In the genomic region with DNA sequence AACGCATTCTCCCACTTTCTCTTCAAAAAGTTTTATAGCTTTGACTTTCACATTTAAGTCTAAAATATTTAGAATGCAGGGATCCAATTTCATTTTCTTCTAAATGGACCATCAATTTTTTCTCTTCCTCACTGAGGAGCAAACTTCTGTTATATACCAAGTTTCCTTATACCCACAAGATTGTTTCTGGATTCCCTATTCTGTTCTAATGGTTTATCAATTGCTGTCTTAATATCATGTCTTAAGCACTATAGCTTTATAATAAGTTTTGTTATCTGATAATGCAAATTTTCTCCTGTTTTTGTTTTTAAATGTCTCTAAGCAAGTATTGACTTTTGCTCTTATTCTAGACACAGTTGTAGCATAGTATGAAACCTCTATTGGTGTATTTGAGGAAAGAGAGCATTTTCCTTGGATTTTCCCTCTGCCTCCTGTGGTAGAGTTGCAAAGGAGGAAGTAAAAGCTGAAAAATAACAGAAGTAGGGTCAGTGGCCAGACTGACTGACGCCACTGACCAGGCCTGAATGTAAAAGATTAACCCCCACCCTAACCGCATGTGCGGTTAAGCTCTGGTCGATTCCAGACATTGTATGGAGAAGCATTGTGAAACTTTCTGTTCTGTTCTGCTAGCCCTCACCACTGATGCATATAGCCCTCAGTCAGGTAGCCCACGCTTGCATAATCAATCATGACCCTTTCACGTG, we compare ENCODE assay signal across 1 cellular context.
TF ChIP-seq lines count a peak whose summit lies in the region.

No MANE protein-coding gene starts in this region.

TF ChIP-seq in K562, 482 proteins besides CTCF, POLR2A, EP300 and RAD21 (continued from another document and continues in another):
- TF ChIP-seq, protein P1, sequence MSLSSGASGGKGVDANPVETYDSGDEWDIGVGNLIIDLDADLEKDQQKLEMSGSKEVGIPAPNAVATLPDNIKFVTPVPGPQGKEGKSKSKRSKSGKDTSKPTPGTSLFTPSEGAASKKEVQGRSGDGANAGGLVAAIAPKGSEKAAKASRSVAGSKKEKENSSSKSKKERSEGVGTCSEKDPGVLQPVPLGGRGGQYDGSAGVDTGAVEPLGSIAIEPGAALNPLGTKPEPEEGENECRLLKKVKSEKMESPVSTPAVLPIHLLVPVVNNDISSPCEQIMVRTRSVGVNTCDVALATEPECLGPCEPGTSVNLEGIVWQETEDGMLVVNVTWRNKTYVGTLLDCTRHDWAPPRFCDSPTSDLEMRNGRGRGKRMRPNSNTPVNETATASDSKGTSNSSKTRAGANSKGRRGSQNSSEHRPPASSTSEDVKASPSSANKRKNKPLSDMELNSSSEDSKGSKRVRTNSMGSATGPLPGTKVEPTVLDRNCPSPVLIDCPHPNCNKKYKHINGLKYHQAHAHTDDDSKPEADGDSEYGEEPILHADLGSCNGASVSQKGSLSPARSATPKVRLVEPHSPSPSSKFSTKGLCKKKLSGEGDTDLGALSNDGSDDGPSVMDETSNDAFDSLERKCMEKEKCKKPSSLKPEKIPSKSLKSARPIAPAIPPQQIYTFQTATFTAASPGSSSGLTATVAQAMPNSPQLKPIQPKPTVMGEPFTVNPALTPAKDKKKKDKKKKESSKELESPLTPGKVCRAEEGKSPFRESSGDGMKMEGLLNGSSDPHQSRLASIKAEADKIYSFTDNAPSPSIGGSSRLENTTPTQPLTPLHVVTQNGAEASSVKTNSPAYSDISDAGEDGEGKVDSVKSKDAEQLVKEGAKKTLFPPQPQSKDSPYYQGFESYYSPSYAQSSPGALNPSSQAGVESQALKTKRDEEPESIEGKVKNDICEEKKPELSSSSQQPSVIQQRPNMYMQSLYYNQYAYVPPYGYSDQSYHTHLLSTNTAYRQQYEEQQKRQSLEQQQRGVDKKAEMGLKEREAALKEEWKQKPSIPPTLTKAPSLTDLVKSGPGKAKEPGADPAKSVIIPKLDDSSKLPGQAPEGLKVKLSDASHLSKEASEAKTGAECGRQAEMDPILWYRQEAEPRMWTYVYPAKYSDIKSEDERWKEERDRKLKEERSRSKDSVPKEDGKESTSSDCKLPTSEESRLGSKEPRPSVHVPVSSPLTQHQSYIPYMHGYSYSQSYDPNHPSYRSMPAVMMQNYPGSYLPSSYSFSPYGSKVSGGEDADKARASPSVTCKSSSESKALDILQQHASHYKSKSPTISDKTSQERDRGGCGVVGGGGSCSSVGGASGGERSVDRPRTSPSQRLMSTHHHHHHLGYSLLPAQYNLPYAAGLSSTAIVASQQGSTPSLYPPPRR (CRISPR knock-in tag; IDR thresholded peaks at IDR 0.05; ENCODE audit: borderline replicate concordance) = no peak
- TF ChIP-seq ZNF263 (CRISPR knock-in tag; IDR thresholded peaks at IDR 0.05; ENCODE audit: borderline replicate concordance) (no peak; the same call in 1 of the 2 replicates), SRSF9 (IDR thresholded peaks at IDR 0.05; ENCODE audit: borderline replicate concordance, low read depth, low read length) (no peak), SIX5 (IDR thresholded peaks at IDR 0.05; ENCODE audit: borderline replicate concordance in 1 of 2, insufficient read depth in 1 of 2, low read depth in 1 of 2, low read length in 2 of 2) (no peak), TARDBP (IDR thresholded peaks at IDR 0.05) (peak; percentile 29; the same call in 1 of the 2 replicates), CBFA2T3 (IDR thresholded peaks at IDR 0.05) (peak; percentile 91), MCM2 (IDR thresholded peaks at IDR 0.05; ENCODE audit: low read depth) (no peak), SRSF3 (IDR thresholded peaks at IDR 0.05; ENCODE audit: insufficient read depth, low read length) (no peak), ZNF75A (CRISPR knock-in tag; IDR thresholded peaks at IDR 0.05) (no peak; the same call in 1 of the 2 replicates), MTA3 (IDR thresholded peaks at IDR 0.05; ENCODE audit: borderline replicate concordance) (peak; percentile 94), ZNF699 (CRISPR knock-in tag; IDR thresholded peaks at IDR 0.05; ENCODE audit: insufficient replicate concordance) (no peak), DACH1 (IDR thresholded peaks at IDR 0.05; ENCODE audit: partially characterized antibody) (no peak), GABPB2 (CRISPR knock-in tag; conservative IDR thresholded peaks at IDR 0.05) (no peak), MED1 (CRISPR knock-in tag; IDR thresholded peaks at IDR 0.05; ENCODE audit: borderline replicate concordance) (no peak), U2AF1 (optimal IDR thresholded peaks at IDR 0.05; ENCODE audit: low read depth, low read length) (no peak), FOXA1 (IDR thresholded peaks at IDR 0.05; ENCODE audit: borderline replicate concordance) (no peak), CSDE1 (IDR thresholded peaks at IDR 0.05) (peak in 1 of 2 experiments; percentile 46; a peak in 1 of 4 replicates), FOXA3 (CRISPR knock-in tag; conservative IDR thresholded peaks at IDR 0.05 in 1 of 2, IDR thresholded peaks at IDR 0.05 in 1 of 2) (no peak), CBX2 (IDR thresholded peaks at IDR 0.05; ENCODE audit: insufficient read depth, low read length, poor library complexity, severe bottlenecking) (no peak), PYGO2 (tag; IDR thresholded peaks at IDR 0.05) (peak; percentile 67; the same call in 1 of the 2 replicates), NFRKB (IDR thresholded peaks at IDR 0.05; ENCODE audit: low read depth) (peak; percentile 76), ZNF408 (CRISPR knock-in tag; IDR thresholded peaks at IDR 0.05; ENCODE audit: low read depth) (no peak), CHD1 (IDR thresholded peaks at IDR 0.05; ENCODE audit: low read length) (no peak), ZNF668 (CRISPR knock-in tag; IDR thresholded peaks at IDR 0.05) (no peak)
- TF ChIP-seq, protein P2, sequence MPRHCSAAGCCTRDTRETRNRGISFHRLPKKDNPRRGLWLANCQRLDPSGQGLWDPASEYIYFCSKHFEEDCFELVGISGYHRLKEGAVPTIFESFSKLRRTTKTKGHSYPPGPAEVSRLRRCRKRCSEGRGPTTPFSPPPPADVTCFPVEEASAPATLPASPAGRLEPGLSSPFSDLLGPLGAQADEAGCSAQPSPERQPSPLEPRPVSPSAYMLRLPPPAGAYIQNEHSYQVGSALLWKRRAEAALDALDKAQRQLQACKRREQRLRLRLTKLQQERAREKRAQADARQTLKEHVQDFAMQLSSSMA (CRISPR knock-in tag; IDR thresholded peaks at IDR 0.05) = no peak
- TF ChIP-seq, protein P3, sequence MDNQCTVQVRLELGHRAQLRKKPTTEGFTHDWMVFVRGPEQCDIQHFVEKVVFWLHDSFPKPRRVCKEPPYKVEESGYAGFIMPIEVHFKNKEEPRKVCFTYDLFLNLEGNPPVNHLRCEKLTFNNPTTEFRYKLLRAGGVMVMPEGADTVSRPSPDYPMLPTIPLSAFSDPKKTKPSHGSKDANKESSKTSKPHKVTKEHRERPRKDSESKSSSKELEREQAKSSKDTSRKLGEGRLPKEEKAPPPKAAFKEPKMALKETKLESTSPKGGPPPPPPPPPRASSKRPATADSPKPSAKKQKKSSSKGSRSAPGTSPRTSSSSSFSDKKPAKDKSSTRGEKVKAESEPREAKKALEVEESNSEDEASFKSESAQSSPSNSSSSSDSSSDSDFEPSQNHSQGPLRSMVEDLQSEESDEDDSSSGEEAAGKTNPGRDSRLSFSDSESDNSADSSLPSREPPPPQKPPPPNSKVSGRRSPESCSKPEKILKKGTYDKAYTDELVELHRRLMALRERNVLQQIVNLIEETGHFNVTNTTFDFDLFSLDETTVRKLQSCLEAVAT (IDR thresholded peaks at IDR 0.05) = peak; percentile 70 to 99
- TF ChIP-seq, protein P4, sequence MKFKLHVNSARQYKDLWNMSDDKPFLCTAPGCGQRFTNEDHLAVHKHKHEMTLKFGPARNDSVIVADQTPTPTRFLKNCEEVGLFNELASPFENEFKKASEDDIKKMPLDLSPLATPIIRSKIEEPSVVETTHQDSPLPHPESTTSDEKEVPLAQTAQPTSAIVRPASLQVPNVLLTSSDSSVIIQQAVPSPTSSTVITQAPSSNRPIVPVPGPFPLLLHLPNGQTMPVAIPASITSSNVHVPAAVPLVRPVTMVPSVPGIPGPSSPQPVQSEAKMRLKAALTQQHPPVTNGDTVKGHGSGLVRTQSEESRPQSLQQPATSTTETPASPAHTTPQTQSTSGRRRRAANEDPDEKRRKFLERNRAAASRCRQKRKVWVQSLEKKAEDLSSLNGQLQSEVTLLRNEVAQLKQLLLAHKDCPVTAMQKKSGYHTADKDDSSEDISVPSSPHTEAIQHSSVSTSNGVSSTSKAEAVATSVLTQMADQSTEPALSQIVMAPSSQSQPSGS (CRISPR knock-in tag; IDR thresholded peaks at IDR 0.05) = no peak
- TF ChIP-seq, protein P5, sequence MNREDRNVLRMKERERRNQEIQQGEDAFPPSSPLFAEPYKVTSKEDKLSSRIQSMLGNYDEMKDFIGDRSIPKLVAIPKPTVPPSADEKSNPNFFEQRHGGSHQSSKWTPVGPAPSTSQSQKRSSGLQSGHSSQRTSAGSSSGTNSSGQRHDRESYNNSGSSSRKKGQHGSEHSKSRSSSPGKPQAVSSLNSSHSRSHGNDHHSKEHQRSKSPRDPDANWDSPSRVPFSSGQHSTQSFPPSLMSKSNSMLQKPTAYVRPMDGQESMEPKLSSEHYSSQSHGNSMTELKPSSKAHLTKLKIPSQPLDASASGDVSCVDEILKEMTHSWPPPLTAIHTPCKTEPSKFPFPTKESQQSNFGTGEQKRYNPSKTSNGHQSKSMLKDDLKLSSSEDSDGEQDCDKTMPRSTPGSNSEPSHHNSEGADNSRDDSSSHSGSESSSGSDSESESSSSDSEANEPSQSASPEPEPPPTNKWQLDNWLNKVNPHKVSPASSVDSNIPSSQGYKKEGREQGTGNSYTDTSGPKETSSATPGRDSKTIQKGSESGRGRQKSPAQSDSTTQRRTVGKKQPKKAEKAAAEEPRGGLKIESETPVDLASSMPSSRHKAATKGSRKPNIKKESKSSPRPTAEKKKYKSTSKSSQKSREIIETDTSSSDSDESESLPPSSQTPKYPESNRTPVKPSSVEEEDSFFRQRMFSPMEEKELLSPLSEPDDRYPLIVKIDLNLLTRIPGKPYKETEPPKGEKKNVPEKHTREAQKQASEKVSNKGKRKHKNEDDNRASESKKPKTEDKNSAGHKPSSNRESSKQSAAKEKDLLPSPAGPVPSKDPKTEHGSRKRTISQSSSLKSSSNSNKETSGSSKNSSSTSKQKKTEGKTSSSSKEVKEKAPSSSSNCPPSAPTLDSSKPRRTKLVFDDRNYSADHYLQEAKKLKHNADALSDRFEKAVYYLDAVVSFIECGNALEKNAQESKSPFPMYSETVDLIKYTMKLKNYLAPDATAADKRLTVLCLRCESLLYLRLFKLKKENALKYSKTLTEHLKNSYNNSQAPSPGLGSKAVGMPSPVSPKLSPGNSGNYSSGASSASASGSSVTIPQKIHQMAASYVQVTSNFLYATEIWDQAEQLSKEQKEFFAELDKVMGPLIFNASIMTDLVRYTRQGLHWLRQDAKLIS (CRISPR knock-in tag; IDR thresholded peaks at IDR 0.05) = peak; percentile 84
- TF ChIP-seq, protein P6, sequence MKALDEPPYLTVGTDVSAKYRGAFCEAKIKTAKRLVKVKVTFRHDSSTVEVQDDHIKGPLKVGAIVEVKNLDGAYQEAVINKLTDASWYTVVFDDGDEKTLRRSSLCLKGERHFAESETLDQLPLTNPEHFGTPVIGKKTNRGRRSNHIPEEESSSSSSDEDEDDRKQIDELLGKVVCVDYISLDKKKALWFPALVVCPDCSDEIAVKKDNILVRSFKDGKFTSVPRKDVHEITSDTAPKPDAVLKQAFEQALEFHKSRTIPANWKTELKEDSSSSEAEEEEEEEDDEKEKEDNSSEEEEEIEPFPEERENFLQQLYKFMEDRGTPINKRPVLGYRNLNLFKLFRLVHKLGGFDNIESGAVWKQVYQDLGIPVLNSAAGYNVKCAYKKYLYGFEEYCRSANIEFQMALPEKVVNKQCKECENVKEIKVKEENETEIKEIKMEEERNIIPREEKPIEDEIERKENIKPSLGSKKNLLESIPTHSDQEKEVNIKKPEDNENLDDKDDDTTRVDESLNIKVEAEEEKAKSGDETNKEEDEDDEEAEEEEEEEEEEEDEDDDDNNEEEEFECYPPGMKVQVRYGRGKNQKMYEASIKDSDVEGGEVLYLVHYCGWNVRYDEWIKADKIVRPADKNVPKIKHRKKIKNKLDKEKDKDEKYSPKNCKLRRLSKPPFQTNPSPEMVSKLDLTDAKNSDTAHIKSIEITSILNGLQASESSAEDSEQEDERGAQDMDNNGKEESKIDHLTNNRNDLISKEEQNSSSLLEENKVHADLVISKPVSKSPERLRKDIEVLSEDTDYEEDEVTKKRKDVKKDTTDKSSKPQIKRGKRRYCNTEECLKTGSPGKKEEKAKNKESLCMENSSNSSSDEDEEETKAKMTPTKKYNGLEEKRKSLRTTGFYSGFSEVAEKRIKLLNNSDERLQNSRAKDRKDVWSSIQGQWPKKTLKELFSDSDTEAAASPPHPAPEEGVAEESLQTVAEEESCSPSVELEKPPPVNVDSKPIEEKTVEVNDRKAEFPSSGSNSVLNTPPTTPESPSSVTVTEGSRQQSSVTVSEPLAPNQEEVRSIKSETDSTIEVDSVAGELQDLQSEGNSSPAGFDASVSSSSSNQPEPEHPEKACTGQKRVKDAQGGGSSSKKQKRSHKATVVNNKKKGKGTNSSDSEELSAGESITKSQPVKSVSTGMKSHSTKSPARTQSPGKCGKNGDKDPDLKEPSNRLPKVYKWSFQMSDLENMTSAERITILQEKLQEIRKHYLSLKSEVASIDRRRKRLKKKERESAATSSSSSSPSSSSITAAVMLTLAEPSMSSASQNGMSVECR (CRISPR knock-in tag; IDR thresholded peaks at IDR 0.05) = no peak
- TF ChIP-seq, protein P7, sequence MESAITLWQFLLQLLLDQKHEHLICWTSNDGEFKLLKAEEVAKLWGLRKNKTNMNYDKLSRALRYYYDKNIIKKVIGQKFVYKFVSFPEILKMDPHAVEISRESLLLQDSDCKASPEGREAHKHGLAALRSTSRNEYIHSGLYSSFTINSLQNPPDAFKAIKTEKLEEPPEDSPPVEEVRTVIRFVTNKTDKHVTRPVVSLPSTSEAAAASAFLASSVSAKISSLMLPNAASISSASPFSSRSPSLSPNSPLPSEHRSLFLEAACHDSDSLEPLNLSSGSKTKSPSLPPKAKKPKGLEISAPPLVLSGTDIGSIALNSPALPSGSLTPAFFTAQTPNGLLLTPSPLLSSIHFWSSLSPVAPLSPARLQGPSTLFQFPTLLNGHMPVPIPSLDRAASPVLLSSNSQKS (CRISPR knock-in tag; IDR thresholded peaks at IDR 0.05) = no peak
- TF ChIP-seq, protein P8, sequence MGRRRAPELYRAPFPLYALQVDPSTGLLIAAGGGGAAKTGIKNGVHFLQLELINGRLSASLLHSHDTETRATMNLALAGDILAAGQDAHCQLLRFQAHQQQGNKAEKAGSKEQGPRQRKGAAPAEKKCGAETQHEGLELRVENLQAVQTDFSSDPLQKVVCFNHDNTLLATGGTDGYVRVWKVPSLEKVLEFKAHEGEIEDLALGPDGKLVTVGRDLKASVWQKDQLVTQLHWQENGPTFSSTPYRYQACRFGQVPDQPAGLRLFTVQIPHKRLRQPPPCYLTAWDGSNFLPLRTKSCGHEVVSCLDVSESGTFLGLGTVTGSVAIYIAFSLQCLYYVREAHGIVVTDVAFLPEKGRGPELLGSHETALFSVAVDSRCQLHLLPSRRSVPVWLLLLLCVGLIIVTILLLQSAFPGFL (CRISPR knock-in tag; IDR thresholded peaks at IDR 0.05) = no peak
- TF ChIP-seq, protein P9, sequence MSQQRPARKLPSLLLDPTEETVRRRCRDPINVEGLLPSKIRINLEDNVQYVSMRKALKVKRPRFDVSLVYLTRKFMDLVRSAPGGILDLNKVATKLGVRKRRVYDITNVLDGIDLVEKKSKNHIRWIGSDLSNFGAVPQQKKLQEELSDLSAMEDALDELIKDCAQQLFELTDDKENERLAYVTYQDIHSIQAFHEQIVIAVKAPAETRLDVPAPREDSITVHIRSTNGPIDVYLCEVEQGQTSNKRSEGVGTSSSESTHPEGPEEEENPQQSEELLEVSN (IDR thresholded peaks at IDR 0.05; ENCODE audit: borderline replicate concordance in 1 of 2, extremely low read depth in 1 of 2, insufficient read depth in 1 of 2, insufficient read length in 1 of 2, low read depth in 1 of 2, low read length in 1 of 2, poor library complexity in 1 of 2, severe bottlenecking in 1 of 2) = no peak
